In genomic region chr9:112173489-112174222, GRCh38 we compare ENCODE assay signal across 7 cellular contexts. TPM values are rescaled to one million over a fixed set of nuclear protein-coding genes. Genes with fewer than 3 reads are reported as not detected.
DNase-seq lines count a peak whose midpoint lies in the region; TF ChIP-seq lines count a peak whose summit lies in the region.

No MANE protein-coding gene starts in this region.

- no peak for TF ChIP-seq POLR2A in Peyer's patch (IDR thresholded peaks at IDR 0.05)

- no peaks in the 10 kb centered on the region for H3K36me3 ChIP-seq in Peyer's patch
- no peaks in the 10 kb centered on the region for H3K36me3 ChIP-seq in rectal smooth muscle tissue (ENCODE audit: control insufficient read depth, insufficient read depth, low read length)

- H3K27me3 ChIP-seq in Peyer's patch, result no peaks in the 10 kb centered on the region
- no peaks in the 10 kb centered on the region for H3K27me3 ChIP-seq in rectal smooth muscle tissue (ENCODE audit: control insufficient read depth, insufficient read depth, low read length)

- DNase-seq in Peyer's patch, result peak in 2 of 3 donors; percentile 54 to 57
- no peak for DNase-seq in epithelial cell of proximal tubule (ENCODE audit: low read depth)
- no peak for DNase-seq in GOT3 (lab: John Stamatoyannopoulos, UW)
- DNase-seq in iPS-NIHi7 (ENCODE audit: extremely low spot score), result no peak
- DNase-seq in hepatic stellate cell (ENCODE audit: low spot score), result no peak

- no peak overlapping the region for H3K9ac ChIP-seq in rectal smooth muscle tissue (ENCODE audit: low read length)

- H3K4me1 ChIP-seq in Peyer's patch (peaks cover 9 to 19% (median 13%) of the 10 kb centered on the region in 4 donors), rectal smooth muscle tissue (ENCODE audit: control insufficient read depth, insufficient read depth, low read length) (no peaks in the 10 kb centered on the region)

- H3K27ac ChIP-seq in Peyer's patch (peak overlapping the region in 3 of 4 donors; percentile 82 to 97 (median 88)), rectal smooth muscle tissue (ENCODE audit: low read depth, low read length) (no peak overlapping the region)

- H3K4me3 ChIP-seq in GM08714 (ENCODE audit: low read length) (peak overlapping the region; percentile 52; the same call in 1 of the 2 replicates), Peyer's patch (peak overlapping the region in 2 of 4 donors; percentile 74 to 92), epithelial cell of proximal tubule (ENCODE audit: low read depth, low read length) (peak overlapping the region; percentile 62), rectal smooth muscle tissue (ENCODE audit: low read length) (peak overlapping the region; percentile 35)

- H3K9me3 ChIP-seq in Peyer's patch, result no peaks in the 10 kb centered on the region

- TF ChIP-seq CTCF in Peyer's patch (IDR thresholded peaks at IDR 0.05), result no peak
- no peak for TF ChIP-seq CTCF in epithelial cell of proximal tubule (conservative IDR thresholded peaks at IDR 0.05; ENCODE audit: low read depth, low read length)

RNA-seq across cellular contexts. Expression of gene SUSD1, which starts 1.4 kb away (rescaled TPM):
- total RNA-seq in Peyer's patch, result 10 to 100 TPM; 10.6 to 28.9 (median 21.3) TPM
- total RNA-seq in epithelial cell of proximal tubule, result 17.4 and 37.4 TPM in 2 replicates

Comparison
In these comparisons a context has a peak if more than half of its experiments do, and no peak if none do; other contexts are left out.
1. DNase-seq: peak in Peyer's patch (2 of 3); none in epithelial cell of proximal tubule (single experiment), GOT3 (single experiment), iPS-NIHi7 (single experiment) and hepatic stellate cell (single experiment).